Comparison of ENCODE assay signal across 8 cellular contexts in genomic region chr3:71723452-71724170, GRCh38. TPM values are rescaled to one million over a fixed set of nuclear protein-coding genes. Genes with fewer than 3 reads are reported as not detected.
DNase-seq lines count a peak whose midpoint lies in the region; ATAC-seq and TF ChIP-seq lines count a peak whose summit lies in the region.

No MANE protein-coding gene starts in this region.

- H3K27ac ChIP-seq in neural progenitor cell, result no peak overlapping the region

- H3K4me1 ChIP-seq in neural progenitor cell, result peaks cover 12% of the 10 kb centered on the region

- H2AFZ ChIP-seq in neural progenitor cell (replicated peaks), result no peak overlapping the region

- H4K20me1 ChIP-seq in neural progenitor cell (ENCODE audit: low read depth), result peaks cover 5% of the 10 kb centered on the region

- no peak for TF ChIP-seq CTCF in GM12865 (IDR thresholded peaks at IDR 0.05; ENCODE audit: insufficient read depth, low read depth, low read length, missing control alignments)
- TF ChIP-seq CTCF in neural progenitor cell (IDR thresholded peaks at IDR 0.05), result no peak

- no peaks in the 10 kb centered on the region for H3K9me3 Mint-ChIP-seq in activated naive CD4-positive, alpha-beta T cell treated with anti-CD3 and anti-CD28 coated beads, Interleukin-2, amount 50 U/mL, for 72 hours
- H3K9me3 Mint-ChIP-seq in neural progenitor cell, result no peaks in the 10 kb centered on the region

- H3K27me3 ChIP-seq in neural progenitor cell, result peaks cover 42% of the 10 kb centered on the region

- H3K36me3 ChIP-seq in neural progenitor cell, result no peaks in the 10 kb centered on the region

- intact Hi-C loops in posterior vena cava (cut with DNase I), result no loop called here

- peak overlapping the region; percentile 90 for H3K4me3 Mint-ChIP-seq in neural progenitor cell

- no peaks in the 10 kb centered on the region for H3K79me2 ChIP-seq in neural progenitor cell (ENCODE audit: low read depth)

- H3K4me2 ChIP-seq in neural progenitor cell, result no peak overlapping the region

- H3K27me3 Mint-ChIP-seq in neural progenitor cell (ENCODE audit: insufficient read depth, low read depth), result peaks cover 7% of the 10 kb centered on the region

- H3F3A ChIP-seq in neural progenitor cell (ENCODE audit: low read depth), result peaks cover 13% of the 10 kb centered on the region

- H3K9me3 ChIP-seq in neural progenitor cell (ENCODE audit: low read depth), result no peaks in the 10 kb centered on the region

- peak overlapping the region; percentile 88 for H3K27ac Mint-ChIP-seq in activated naive CD4-positive, alpha-beta T cell treated with anti-CD3 and anti-CD28 coated beads, Interleukin-2, amount 50 U/mL, for 72 hours
- no peak overlapping the region for H3K27ac Mint-ChIP-seq in neural progenitor cell

- DNase-seq in GM12865 (ENCODE audit: low read depth) (peak; percentile 21), neural progenitor cell (ENCODE audit: low spot score) (no peak), posterior vena cava (ENCODE audit: low spot score) (no peak), ureter (ENCODE audit: low spot score) (no peak), HT-29 (ENCODE audit: low spot score) (no peak)
- DNase-seq in activated naive CD4-positive, alpha-beta T cell treated with anti-CD3 and anti-CD28 coated beads, Interleukin-2, amount 50 U/mL, for 72 hours (ENCODE audit: low spot score in 2 of 2), result peak in 1 of 2 donors; percentile 58

- ATAC-seq in HG03175 (IDR thresholded peaks at IDR 0.05; ENCODE audit: unreplicated experiment), result peak; percentile 53
- peak; percentile 39 to 63 for ATAC-seq in activated naive CD4-positive, alpha-beta T cell treated with anti-CD3 and anti-CD28 coated beads, Interleukin-2, amount 50 U/mL, for 72 hours
- no peak for ATAC-seq in GM21447 (IDR thresholded peaks at IDR 0.05; ENCODE audit: unreplicated experiment)

- H3K4me3 ChIP-seq in GM12865 (ENCODE audit: low read depth, low read length) (no peak overlapping the region), neural progenitor cell (no peak overlapping the region)

- H3K4me1 Mint-ChIP-seq in neural progenitor cell, result peaks cover 23% of the 10 kb centered on the region

- H3K9ac ChIP-seq in neural progenitor cell, result no peak overlapping the region

- H3K36me3 Mint-ChIP-seq in activated naive CD4-positive, alpha-beta T cell treated with anti-CD3 and anti-CD28 coated beads, Interleukin-2, amount 50 U/mL, for 72 hours, result peaks cover 10 to 15% of the 10 kb centered on the region in 2 donors
- no peaks in the 10 kb centered on the region for H3K36me3 Mint-ChIP-seq in neural progenitor cell

RNA-seq across cellular contexts. Expression of gene EIF4E3, which starts 1.6 kb away (rescaled TPM):
- total RNA-seq in activated naive CD4-positive, alpha-beta T cell treated with anti-CD3 and anti-CD28 coated beads, Interleukin-2, amount 50 U/mL, for 72 hours, result 10 to 100 TPM; 24.6 to 29.7 TPM
- total RNA-seq in neural progenitor cell (ENCODE audit: low replicate concordance) (6.3 and 18.2 TPM in 2 replicates), posterior vena cava (10 to 100 TPM; 40.8 to 44.2 TPM), ureter (33.2 TPM)
- total RNA-seq in HT-29 (2014; rRNA removed; shearing (Covaris generic)), result 0.21 and 0.28 TPM in 2 replicates

RNA-seq across cellular contexts. Expression of gene GPR27, which starts 30.0 kb away (rescaled TPM):
- total RNA-seq in activated naive CD4-positive, alpha-beta T cell treated with anti-CD3 and anti-CD28 coated beads, Interleukin-2, amount 50 U/mL, for 72 hours, result under 1 TPM in 1 of 2 donors, not detected in 1; 0.74 TPM
- 18.3 and 19.4 TPM in 2 replicates for total RNA-seq in neural progenitor cell (ENCODE audit: low replicate concordance)
- 1 to 10 TPM; 5.8 to 6.5 TPM for total RNA-seq in posterior vena cava
- total RNA-seq in ureter, result 16.3 TPM
- total RNA-seq in HT-29 (2014; rRNA removed; shearing (Covaris generic)), result not detected in 2 replicates
